ENCODE assay signal across 25 cellular contexts in genomic region chr12:108151505-108152178, GRCh38. TPM values are rescaled to one million over a fixed set of nuclear protein-coding genes. Genes with fewer than 3 reads are reported as not detected.
"Had no signal": no experiment of that assay in that cellular context is flagged by ENCODE, and none has a peak within 500 bp of the region (broad histone marks: within the 10 kb centered on the region; RNA-seq: fewer than 3 reads in every experiment).

No MANE protein-coding gene starts in this region.

- H3K27ac Mint-ChIP-seq: activated CD4-positive, alpha-beta memory T cell treated with anti-CD3 and anti-CD28 coated beads, Interleukin-2, amount 10 ng/mL, durations not matched to agents 7 days and 5 days; activated naive CD4-positive, alpha-beta T cell treated with anti-CD3 and anti-CD28 coated beads for 36 hours; activated naive CD8-positive, alpha-beta T cell; activated T-helper 17 cell treated with anti-CD3 and anti-CD28 coated beads, Interleukin-2, amount 50 U/mL, for 72 hours; T-helper 17 cell had no signal

- H3K9ac ChIP-seq: KMS-11 had no signal

- H3K36me3 Mint-ChIP-seq: activated naive CD8-positive, alpha-beta T cell; brain had no signal

- H3K4me3 Mint-ChIP-seq: activated CD4-positive, alpha-beta memory T cell treated with anti-CD3 and anti-CD28 coated beads, Interleukin-2, amount 10 ng/mL, durations not matched to agents 7 days and 5 days; activated naive CD4-positive, alpha-beta T cell treated with anti-CD3 and anti-CD28 coated beads for 36 hours; activated naive CD8-positive, alpha-beta T cell; activated T-helper 17 cell treated with anti-CD3 and anti-CD28 coated beads, Interleukin-2, amount 50 U/mL, for 72 hours; brain; central memory CD8-positive, alpha-beta T cell; T-helper 17 cell had no signal

- H3K27me3 Mint-ChIP-seq: activated CD4-positive, alpha-beta memory T cell treated with anti-CD3 and anti-CD28 coated beads, Interleukin-2, amount 10 ng/mL, durations not matched to agents 7 days and 5 days; activated T-helper 17 cell treated with anti-CD3 and anti-CD28 coated beads, Interleukin-2, amount 50 U/mL, for 72 hours had no signal

- H3K9me3 Mint-ChIP-seq: activated CD4-positive, alpha-beta memory T cell treated with anti-CD3 and anti-CD28 coated beads, Interleukin-2, amount 10 ng/mL, durations not matched to agents 7 days and 5 days; central memory CD8-positive, alpha-beta T cell had no signal

- H3K4me2 ChIP-seq: KMS-11 had no signal

- H3K4me1 Mint-ChIP-seq: activated CD4-positive, alpha-beta memory T cell treated with anti-CD3 and anti-CD28 coated beads, Interleukin-2, amount 10 ng/mL, durations not matched to agents 7 days and 5 days; activated T-helper 17 cell treated with anti-CD3 and anti-CD28 coated beads, Interleukin-2, amount 50 U/mL, for 72 hours; central memory CD8-positive, alpha-beta T cell; T-helper 17 cell had no signal

- H3K27ac ChIP-seq: KMS-11 had no signal

- ATAC-seq: activated T-helper 17 cell treated with anti-CD3 and anti-CD28 coated beads, Interleukin-2, amount 50 U/mL, for 72 hours; PC-3; T-helper 17 cell had no signal

- DNase-seq: activated CD4-positive, alpha-beta memory T cell treated with anti-CD3 and anti-CD28 coated beads, Interleukin-2, amount 10 ng/mL, durations not matched to agents 7 days and 5 days; activated CD4-positive, alpha-beta T cell treated with anti-CD3 and anti-CD28 coated beads, Interleukin-2, amount 50 U/mL, for 1 hour; activated CD4-positive, CD25-positive, alpha-beta regulatory T cell; activated gamma-delta T cell; activated naive CD4-positive, alpha-beta T cell treated with anti-CD3 and anti-CD28 coated beads for 36 hours; activated T-cell treated with anti-CD3 and anti-CD28 coated beads for 4 hours; activated T-cell treated with anti-CD3 and anti-CD28 coated beads, Interleukin-2, amount 50 U/mL, for 48 hours; amygdala; NCI-H1092; NCI-H1694; NCI-H2081 treated with DMSO at 0.1 percent for 48 hours; NCI-H2171 treated with DMSO at 0.1 percent for 48 hours; NCI-H510A treated with DMSO at 0.1 percent for 48 hours; PC-3; SHP77; T-helper 17 cell; T-helper 9 cell had no signal

RNA-seq across cellular contexts. Expression of gene WSCD2, which starts 22.6 kb away (rescaled TPM):
- total RNA-seq: activated CD4-positive, alpha-beta memory T cell treated with anti-CD3 and anti-CD28 coated beads, Interleukin-2, amount 10 ng/mL, durations not matched to agents 7 days and 5 days; activated CD8-positive, alpha-beta memory T cell treated with anti-CD3 and anti-CD28 coated beads for 36 hours; activated naive CD4-positive, alpha-beta T cell treated with anti-CD3 and anti-CD28 coated beads for 36 hours; activated T-helper 17 cell treated with anti-CD3 and anti-CD28 coated beads, Interleukin-2, amount 50 U/mL, for 72 hours; MCF 10A; PC-3; SK-MEL-5 had no signal
